ENCODE assay signal across 14 cellular contexts in genomic region chr4:147049940-147050852, GRCh38.
A peak's percentile ranks its signal among the peaks of the same experiment; 100 is the strongest.
DNase-seq lines count a peak whose midpoint lies in the region; ATAC-seq and TF ChIP-seq lines count a peak whose summit lies in the region.
"Had no signal": no experiment of that assay in that cellular context is flagged by ENCODE, and none has a peak within 500 bp of the region (broad histone marks: within the 10 kb centered on the region; RNA-seq: fewer than 3 reads in every experiment).

No MANE protein-coding gene starts in this region.

- WGBS in hepatocyte (ENCODE audit: low lambda C conversion rate, missing lambda C conversion rate), result 76% methylated on average over 7 of the region's 7 CpGs

- H3K4me2 ChIP-seq in hepatocyte (peak overlapping the region; percentile 51), skeletal muscle satellite cell (ENCODE audit: low read length) (peak overlapping the region; percentile 48)
- H3K4me2 ChIP-seq: A549 had no signal

- H3K27ac ChIP-seq in right atrium auricular region (no peak overlapping the region), hepatocyte (peak overlapping the region; percentile 23), colonic mucosa (no peak overlapping the region)
- H3K27ac ChIP-seq: A549 had no signal

- no peaks in the 10 kb centered on the region for H3K79me2 ChIP-seq in hepatocyte

- intact Hi-C loops in Right ventricle myocardium inferior (cut with DNase I) (no loop called here), colonic mucosa (cut with DNase I) (no loop called here)

- H2AFZ ChIP-seq in hepatocyte, result no peak overlapping the region

- H3K36me3 ChIP-seq in right atrium auricular region (no peaks in the 10 kb centered on the region), hepatocyte (replicated peaks; ENCODE audit: insufficient read depth, low read depth) (no peaks in the 10 kb centered on the region), skeletal muscle satellite cell (ENCODE audit: insufficient read depth, low read length) (no peaks in the 10 kb centered on the region), colonic mucosa (no peaks in the 10 kb centered on the region)

- TF ChIP-seq CTCF in right atrium auricular region (IDR thresholded peaks at IDR 0.05), result no peak
- no peak for TF ChIP-seq CTCF in choroid plexus epithelial cell (conservative IDR thresholded peaks at IDR 0.05; ENCODE audit: low read depth, low read length)
- no peak for TF ChIP-seq CTCF in hepatocyte (IDR thresholded peaks at IDR 0.05; ENCODE audit: poor library complexity)
- TF ChIP-seq CTCF in colonic mucosa (IDR thresholded peaks at IDR 0.05), result no peak

- DNase-seq in Right ventricle myocardium inferior (ENCODE audit: missing footprints) (no peak), right atrium auricular region (ENCODE audit: low spot score) (no peak), choroid plexus epithelial cell (ENCODE audit: low read depth) (peak; percentile 58), hepatocyte (ENCODE audit: low spot score) (peak; percentile 31), NCI-H2029 treated with DMSO at 0.1 percent for 48 hours (lab: John Stamatoyannopoulos, UW) (no peak), colonic mucosa (no peak)
- DNase-seq: activated CD8-positive, alpha-beta memory T cell treated with anti-CD3 and anti-CD28 coated beads for 24 hours; activated gamma-delta T cell; NCI-H345; stimulated activated naive CD8-positive, alpha-beta T cell treated with anti-CD3 and anti-CD28 coated beads, Interleukin-15, Interleukin-2, amounts not matched to agents 100 U/mL and 50 U/mL, for 24 hours had no signal

- H3K9me2 ChIP-seq in hepatocyte (replicated peaks; ENCODE audit: insufficient read depth), result no peaks in the 10 kb centered on the region

- no peak overlapping the region for H3K4me3 ChIP-seq in right atrium auricular region
- H3K4me3 ChIP-seq in choroid plexus epithelial cell (ENCODE audit: low read depth, low read length), result no peak overlapping the region
- H3K4me3 ChIP-seq in hepatocyte, result no peak overlapping the region
- H3K4me3 ChIP-seq in skeletal muscle satellite cell (ENCODE audit: low read length), result no peak overlapping the region
- H3K4me3 ChIP-seq in colonic mucosa, result no peak overlapping the region
- H3K4me3 ChIP-seq: A549, K562 had no signal

- H3K4me1 ChIP-seq in right atrium auricular region (peaks cover 0 to 5% of the 10 kb centered on the region in 2 donors), hepatocyte (ENCODE audit: insufficient read depth) (peaks cover 6% of the 10 kb centered on the region), skeletal muscle satellite cell (ENCODE audit: control insufficient read depth, insufficient read depth, low read length) (peaks cover 13% of the 10 kb centered on the region), colonic mucosa (no peaks in the 10 kb centered on the region)
- H3K4me1 ChIP-seq: A549 had no signal

- peak; percentile 39 for ATAC-seq in Right ventricle myocardium inferior
- no peak for ATAC-seq in GM19328 (IDR thresholded peaks at IDR 0.05; ENCODE audit: unreplicated experiment)
- ATAC-seq: A549; K562; stimulated activated naive CD8-positive, alpha-beta T cell treated with anti-CD3 and anti-CD28 coated beads, Interleukin-15, Interleukin-2, amounts not matched to agents 100 U/mL and 50 U/mL, for 24 hours had no signal

- H4K20me1 ChIP-seq in hepatocyte (ENCODE audit: insufficient read depth, poor library complexity, severe bottlenecking), result no peaks in the 10 kb centered on the region

- H3K9me3 ChIP-seq in right atrium auricular region (peaks cover 0 to 6% of the 10 kb centered on the region in 2 donors), hepatocyte (ENCODE audit: low read depth) (no peaks in the 10 kb centered on the region), skeletal muscle satellite cell (replicated peaks; ENCODE audit: low read length) (no peaks in the 10 kb centered on the region), colonic mucosa (no peaks in the 10 kb centered on the region)
- H3K9me3 ChIP-seq: A549 had no signal

- H3K27me3 ChIP-seq in right atrium auricular region (no peaks in the 10 kb centered on the region), hepatocyte (no peaks in the 10 kb centered on the region), skeletal muscle satellite cell (ENCODE audit: control insufficient read depth, insufficient read depth, low read length) (no peaks in the 10 kb centered on the region), colonic mucosa (no peaks in the 10 kb centered on the region)

- H3K9ac ChIP-seq in skeletal muscle satellite cell (ENCODE audit: low read depth, low read length) (no peak overlapping the region), colonic mucosa (ENCODE audit: low read depth in 2 of 2, low read length in 2 of 2) (no peak overlapping the region)

Comparison
In these comparisons a context has a peak if more than half of its experiments do, and no peak if none do; other contexts are left out.
1. DNase-seq: peak in choroid plexus epithelial cell (single experiment) and hepatocyte (single experiment); none in Right ventricle myocardium inferior (single experiment), right atrium auricular region (single experiment), NCI-H2029 treated with DMSO at 0.1 percent for 48 hours (single experiment) and colonic mucosa (single experiment).